Comparison of ENCODE assay signal across 12 cellular contexts in the genomic region with DNA sequence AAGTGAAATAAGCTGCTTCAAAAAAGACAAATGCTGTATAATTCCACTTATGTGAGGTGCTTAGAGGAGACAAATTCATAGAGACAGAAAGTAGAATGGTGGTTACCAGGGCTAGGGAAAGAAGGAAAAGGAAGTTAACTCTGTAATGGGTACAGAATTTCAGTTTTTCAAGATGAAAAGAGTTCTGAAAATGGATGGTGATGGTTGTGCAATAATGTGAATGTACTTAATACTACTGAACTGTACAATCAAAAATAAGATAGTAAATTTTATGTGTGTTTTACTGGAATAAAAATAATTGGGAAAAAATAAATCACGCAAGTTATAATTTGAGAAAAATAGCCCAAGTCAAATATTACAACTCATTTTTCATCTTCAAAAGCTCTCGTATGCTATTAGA. TPM values are rescaled to one million over a fixed set of nuclear protein-coding genes. Genes with fewer than 3 reads are reported as not detected.
DNase-seq lines count a peak whose midpoint lies in the region; ATAC-seq and TF ChIP-seq lines count a peak whose summit lies in the region.
"Had no signal": no experiment of that assay in that cellular context is flagged by ENCODE, and none has a peak within 500 bp of the region (broad histone marks: within the 10 kb centered on the region; RNA-seq: fewer than 3 reads in every experiment).

No MANE protein-coding gene starts in this region.

- H3K4me1 Mint-ChIP-seq in activated CD8-positive, alpha-beta memory T cell treated with anti-CD3 and anti-CD28 coated beads, Interleukin-2, amount 10 ng/mL, durations not matched to agents 7 days and 5 days: peaks cover 83% of the 10 kb centered on the region
- peaks cover 76% of the 10 kb centered on the region for H3K4me1 Mint-ChIP-seq in dendritic cell treated with granulocyte-macrophage colony-stimulating factor and Interleukin-4, amounts not matched to agents 40 ng/mL and 50 ng/mL, for 4 days (ENCODE audit: low read depth)

- no peak overlapping the region for H2AFZ ChIP-seq in OCI-LY3 (ENCODE audit: low read depth, low read length)

- H3K27me3 Mint-ChIP-seq in activated CD8-positive, alpha-beta memory T cell treated with anti-CD3 and anti-CD28 coated beads, Interleukin-2, amount 10 ng/mL, durations not matched to agents 7 days and 5 days: no peaks in the 10 kb centered on the region
- no peaks in the 10 kb centered on the region for H3K27me3 Mint-ChIP-seq in dendritic cell treated with granulocyte-macrophage colony-stimulating factor and Interleukin-4, amounts not matched to agents 40 ng/mL and 50 ng/mL, for 4 days

- H3K9me3 ChIP-seq in OCI-LY3 (ENCODE audit: insufficient read depth, low read length): no peaks in the 10 kb centered on the region
- no peaks in the 10 kb centered on the region for H3K9me3 ChIP-seq in stomach
- H3K9me3 ChIP-seq in mucosa of descending colon: no peaks in the 10 kb centered on the region
- H3K9me3 ChIP-seq: vagina had no signal

- WGBS in stomach, 5 donors: 72 to 91% (median 79%) methylated on average over 2 of the region's 2 CpGs

- no peak for DNase-seq in activated CD8-positive, alpha-beta memory T cell treated with anti-CD3 and anti-CD28 coated beads, Interleukin-2, amount 10 ng/mL, durations not matched to agents 7 days and 5 days
- DNase-seq in activated CD8-positive, alpha-beta memory T cell treated with anti-CD3 and anti-CD28 coated beads for 24 hours: no peak
- DNase-seq in stomach (no peak), mucosa of descending colon (no peak)
- DNase-seq in activated CD8-positive, alpha-beta memory T cell treated with anti-CD3 and anti-CD28 coated beads, Interleukin-2, amount 50 U/mL, for 48 hours: no peak
- DNase-seq: caudate nucleus, NCI-H1092, NCI-H446 treated with DMSO at 0.1 percent for 48 hours had no signal

- H3K79me2 ChIP-seq in OCI-LY3 (ENCODE audit: low read length): peaks cover 73% of the 10 kb centered on the region

- CTCF ChIA-PET in activated CD8-positive, alpha-beta memory T cell treated with anti-CD3 and anti-CD28 coated beads, Interleukin-2, amount 10 ng/mL, durations not matched to agents 7 days and 5 days (lab: Charles Lee): interaction anchor here (1.0 to 4.6 kb wide), 11 partner anchors 11 to 163 kb away, joined by 3 to 93 read pairs (median 4); a partner anchor contains a TSS

- intact Hi-C loops in dendritic cell treated with granulocyte-macrophage colony-stimulating factor and Interleukin-4, amounts not matched to agents 40 ng/mL and 50 ng/mL, for 4 days (cut with micrococcal nuclease): no loop called here
- intact Hi-C loops in stomach (cut with DNase I; ENCODE audit: low total_unique reads): no loop called here
- intact Hi-C loops in mucosa of descending colon (cut with DNase I, micrococcal nuclease): no loop called here

- H3K4me3 Mint-ChIP-seq in activated CD8-positive, alpha-beta memory T cell treated with anti-CD3 and anti-CD28 coated beads, Interleukin-2, amount 10 ng/mL, durations not matched to agents 7 days and 5 days: peak overlapping the region; percentile 19
- no peak overlapping the region for H3K4me3 Mint-ChIP-seq in dendritic cell treated with granulocyte-macrophage colony-stimulating factor and Interleukin-4, amounts not matched to agents 40 ng/mL and 50 ng/mL, for 4 days

- TF ChIP-seq POLR2A in stomach (IDR thresholded peaks at IDR 0.05): no peak

- H3K27ac ChIP-seq in OCI-LY3 (ENCODE audit: low read length): peak overlapping the region; percentile 99
- peak overlapping the region in 3 of 5 donors; percentile 21 to 48 (median 36) for H3K27ac ChIP-seq in stomach
- H3K27ac ChIP-seq: vagina had no signal

- peaks cover 31% of the 10 kb centered on the region for H3K36me3 Mint-ChIP-seq in activated CD8-positive, alpha-beta memory T cell treated with anti-CD3 and anti-CD28 coated beads, Interleukin-2, amount 10 ng/mL, durations not matched to agents 7 days and 5 days
- H3K36me3 Mint-ChIP-seq in dendritic cell treated with granulocyte-macrophage colony-stimulating factor and Interleukin-4, amounts not matched to agents 40 ng/mL and 50 ng/mL, for 4 days (ENCODE audit: low read depth): peaks cover 70% of the 10 kb centered on the region

- peak overlapping the region; percentile 88 for H3K9ac ChIP-seq in OCI-LY3 (ENCODE audit: low read length)

- H3K27me3 ChIP-seq in OCI-LY3 (ENCODE audit: low read depth, low read length) (no peaks in the 10 kb centered on the region), stomach (no peaks in the 10 kb centered on the region)
- H3K27me3 ChIP-seq: vagina had no signal

- H4K20me1 ChIP-seq in OCI-LY3 (ENCODE audit: insufficient read depth, low read length): no peaks in the 10 kb centered on the region

- H3K4me2 ChIP-seq in OCI-LY3 (ENCODE audit: low read length): peak overlapping the region; percentile 86

- H3K4me1 ChIP-seq in OCI-LY3 (ENCODE audit: low read length): peaks cover 99% of the 10 kb centered on the region
- peaks cover 0 to 48% (median 22%) of the 10 kb centered on the region in 4 donors for H3K4me1 ChIP-seq in stomach
- no peaks in the 10 kb centered on the region for H3K4me1 ChIP-seq in mucosa of descending colon (ENCODE audit: low read depth)

- TF ChIP-seq CTCF in OCI-LY3 (IDR thresholded peaks at IDR 0.05; ENCODE audit: low read depth, low read length) (no peak), stomach (IDR thresholded peaks at IDR 0.05) (no peak), mucosa of descending colon (IDR thresholded peaks at IDR 0.05) (no peak)

- H3K9me3 Mint-ChIP-seq in activated CD8-positive, alpha-beta memory T cell treated with anti-CD3 and anti-CD28 coated beads, Interleukin-2, amount 10 ng/mL, durations not matched to agents 7 days and 5 days (ENCODE audit: low read depth): no peaks in the 10 kb centered on the region
- H3K9me3 Mint-ChIP-seq in dendritic cell treated with granulocyte-macrophage colony-stimulating factor and Interleukin-4, amounts not matched to agents 40 ng/mL and 50 ng/mL, for 4 days: no peaks in the 10 kb centered on the region

- H3K4me3 ChIP-seq in OCI-LY3 (ENCODE audit: low read length) (peak overlapping the region; percentile 58), stomach (no peak overlapping the region), mucosa of descending colon (no peak overlapping the region)
- H3K4me3 ChIP-seq: vagina had no signal

- peaks cover 18% of the 10 kb centered on the region for H3K36me3 ChIP-seq in OCI-LY3 (replicated peaks; ENCODE audit: low read depth, low read length)
- no peaks in the 10 kb centered on the region for H3K36me3 ChIP-seq in stomach
- no peaks in the 10 kb centered on the region for H3K36me3 ChIP-seq in mucosa of descending colon (ENCODE audit: low read depth)
- H3K36me3 ChIP-seq: vagina had no signal

- peak overlapping the region; percentile 81 for H3K27ac Mint-ChIP-seq in activated CD8-positive, alpha-beta memory T cell treated with anti-CD3 and anti-CD28 coated beads, Interleukin-2, amount 10 ng/mL, durations not matched to agents 7 days and 5 days
- peak overlapping the region; percentile 69 for H3K27ac Mint-ChIP-seq in dendritic cell treated with granulocyte-macrophage colony-stimulating factor and Interleukin-4, amounts not matched to agents 40 ng/mL and 50 ng/mL, for 4 days

- TF ChIP-seq EP300 in stomach (IDR thresholded peaks at IDR 0.05): no peak

- no peak for ATAC-seq in activated CD8-positive, alpha-beta memory T cell treated with anti-CD3 and anti-CD28 coated beads, Interleukin-2, amount 10 ng/mL, durations not matched to agents 7 days and 5 days
- ATAC-seq in GM18858 (IDR thresholded peaks at IDR 0.05; ENCODE audit: unreplicated experiment): no peak
- ATAC-seq in mucosa of descending colon: no peak

RNA-seq across cellular contexts. Expression of a gene that starts 27.5 kb away (rescaled TPM):
- 100 to 1,000 TPM in 1 of 2 experiments, 10 to 100 TPM in 1; 90.2 to 126 TPM for total RNA-seq in activated CD8-positive, alpha-beta memory T cell treated with anti-CD3 and anti-CD28 coated beads, Interleukin-2, amount 10 ng/mL, durations not matched to agents 7 days and 5 days
- total RNA-seq in stomach (10 to 100 TPM in 2 of 5 donors, 1 to 10 TPM in 1, under 1 TPM in 1, not detected in 1; 0.29 to 17.1 (median 8.7) TPM), mucosa of descending colon (1 to 10 TPM; 3.1 to 8.8 (median 8.2) TPM)
- 1 to 10 TPM; 3.6 to 6.3 (median 4.0) TPM for polyA plus RNA-seq in stomach

Comparison
In these comparisons a context has a peak if more than half of its experiments do, and no peak if none do; other contexts are left out.
1. RNA of a gene that starts 27.5 kb away (total RNA-seq): 90.2 to 126 TPM in activated CD8-positive, alpha-beta memory T cell treated with anti-CD3 and anti-CD28 coated beads, Interleukin-2, amount 10 ng/mL, durations not matched to agents 7 days and 5 days; 3.1 to 8.8 TPM in mucosa of descending colon and 0.29 to 17.1 TPM in stomach; every median in the first group is over 4 times any median in the second.